ENCODE assay signal across 24 cellular contexts in genomic region chr3:171840831-171841619, GRCh38. TPM values are rescaled to one million over a fixed set of nuclear protein-coding genes. Genes with fewer than 3 reads are reported as not detected.
DNase-seq lines count a peak whose midpoint lies in the region; ATAC-seq and TF ChIP-seq lines count a peak whose summit lies in the region.
"Had no signal": no experiment of that assay in that cellular context is flagged by ENCODE, and none has a peak within 500 bp of the region (broad histone marks: within the 10 kb centered on the region; RNA-seq: fewer than 3 reads in every experiment).

No MANE protein-coding gene starts in this region.

- ATAC-seq in left colon, result no peak
- ATAC-seq in HG03571 (IDR thresholded peaks at IDR 0.05; ENCODE audit: unreplicated experiment), result no peak
- ATAC-seq: activated CD8-positive, alpha-beta T cell treated with anti-CD3 and anti-CD28 coated beads for 36 hours; GM12878; stimulated activated effector memory CD8-positive, alpha-beta T cell treated with anti-CD3 and anti-CD28 coated beads, Interleukin-12 subunit alpha, Interleukin-12 subunit beta, amount 100 ng/mL, for 72 hours had no signal

- intact Hi-C loops in left colon (cut with DNase I, micrococcal nuclease), result no loop called here

- no peak overlapping the region for H4K8ac ChIP-seq in neuronal stem cell (ENCODE audit: low read depth, low read length)

- H3K27ac ChIP-seq in BLaER1 (peak overlapping the region; percentile 71), hepatocyte (peak overlapping the region; percentile 69), neuronal stem cell (replicated peaks; ENCODE audit: low read length) (no peak overlapping the region)
- H3K27ac ChIP-seq: suprapubic skin had no signal

- no peak overlapping the region for H2BK120ac ChIP-seq in neuronal stem cell (ENCODE audit: low read depth, low read length)

- H3K9me2 ChIP-seq in hepatocyte (replicated peaks; ENCODE audit: insufficient read depth), result no peaks in the 10 kb centered on the region

- no peak overlapping the region for H2AK5ac ChIP-seq in neuronal stem cell (ENCODE audit: low read depth, low read length)

- peaks cover 74% of the 10 kb centered on the region for H3K4me1 ChIP-seq in BLaER1
- peaks cover 28% of the 10 kb centered on the region for H3K4me1 ChIP-seq in hepatocyte (ENCODE audit: insufficient read depth)
- peaks cover 5 to 32% of the 10 kb centered on the region in 2 donors for H3K4me1 ChIP-seq in neuronal stem cell (ENCODE audit: control insufficient read depth in 2 of 2, insufficient read depth in 1 of 2, low read depth in 1 of 2, low read length in 2 of 2)

- H3K36me3 ChIP-seq in BLaER1, result no peaks in the 10 kb centered on the region
- no peaks in the 10 kb centered on the region for H3K36me3 ChIP-seq in hepatocyte (replicated peaks; ENCODE audit: insufficient read depth, low read depth)
- H3K36me3 ChIP-seq in neuronal stem cell (replicated peaks in 1 of 2; ENCODE audit: control insufficient read depth in 2 of 2, insufficient read depth in 2 of 2, low read length in 2 of 2), result no peaks in the 10 kb centered on the region
- H3K36me3 ChIP-seq: suprapubic skin had no signal

- no peak overlapping the region for H4K91ac ChIP-seq in neuronal stem cell (ENCODE audit: low read depth, low read length, poor library complexity)

- H3K4me2 ChIP-seq in BLaER1 (peak overlapping the region; percentile 57), hepatocyte (peak overlapping the region; percentile 30), neuronal stem cell (ENCODE audit: insufficient read depth, low read length, poor library complexity, severe bottlenecking) (no peak overlapping the region)

- no peak overlapping the region for H3K23ac ChIP-seq in neuronal stem cell (ENCODE audit: low read depth, low read length, poor library complexity)

- H3K14ac ChIP-seq in neuronal stem cell (ENCODE audit: low read length), result no peak overlapping the region

- H2AFZ ChIP-seq in hepatocyte (no peak overlapping the region), neuronal stem cell (ENCODE audit: low read length) (peak overlapping the region; percentile 50)

- H2BK5ac ChIP-seq in neuronal stem cell (ENCODE audit: low read length), result no peak overlapping the region

- peaks cover 8% of the 10 kb centered on the region for H3K9me3 ChIP-seq in BLaER1
- H3K9me3 ChIP-seq in hepatocyte (ENCODE audit: low read depth), result no peaks in the 10 kb centered on the region
- H3K9me3 ChIP-seq in neuronal stem cell (replicated peaks in 1 of 2; ENCODE audit: control insufficient read depth in 2 of 2, insufficient read depth in 1 of 2, low read depth in 1 of 2, low read length in 2 of 2), result no peaks in the 10 kb centered on the region
- H3K9me3 ChIP-seq: suprapubic skin had no signal

- H3K4me3 ChIP-seq in BLaER1, result no peak overlapping the region
- H3K4me3 ChIP-seq in hepatocyte, result no peak overlapping the region
- H3K4me3 ChIP-seq in neuronal stem cell (ENCODE audit: low read length in 2 of 2), result no peak overlapping the region
- H3K4me3 ChIP-seq: GM12878, suprapubic skin had no signal

- H4K20me1 ChIP-seq in BLaER1, result no peaks in the 10 kb centered on the region
- H4K20me1 ChIP-seq in hepatocyte (ENCODE audit: insufficient read depth, poor library complexity, severe bottlenecking), result no peaks in the 10 kb centered on the region

- H3K27me3 ChIP-seq in BLaER1 (no peaks in the 10 kb centered on the region), hepatocyte (no peaks in the 10 kb centered on the region), neuronal stem cell (ENCODE audit: control insufficient read depth in 3 of 3, insufficient read depth in 3 of 3, low read depth in 1 of 3, low read length in 3 of 3) (no peaks in the 10 kb centered on the region)
- H3K27me3 ChIP-seq: suprapubic skin had no signal

- no peaks in the 10 kb centered on the region for H3K79me1 ChIP-seq in neuronal stem cell (ENCODE audit: low read depth, low read length)

- peak overlapping the region; percentile 11 for H2BK15ac ChIP-seq in neuronal stem cell (ENCODE audit: low read length)

- H2BK12ac ChIP-seq in neuronal stem cell (ENCODE audit: low read length), result no peak overlapping the region

- no peak overlapping the region for H3K4ac ChIP-seq in neuronal stem cell (ENCODE audit: low read length)

- H3K18ac ChIP-seq in neuronal stem cell (ENCODE audit: low read length), result no peak overlapping the region

- no peak for TF ChIP-seq CTCF in hepatocyte (IDR thresholded peaks at IDR 0.05; ENCODE audit: poor library complexity)

- DNase-seq in NOMO-1 treated with DMSO at 0.1 percent for 48 hours (lab: John Stamatoyannopoulos, UW; ENCODE audit: unreplicated experiment), result peak; percentile 22
- DNase-seq in hepatocyte (ENCODE audit: low spot score), result no peak
- no peak for DNase-seq in neuronal stem cell (ENCODE audit: low spot score)
- DNase-seq in left colon, result no peak
- DNase-seq in medulla oblongata (ENCODE audit: extremely low spot score), result no peak
- DNase-seq in NCI-H128 (lab: John Stamatoyannopoulos, UW; ENCODE audit: unreplicated experiment), result no peak
- DNase-seq: activated CD8-positive, alpha-beta T cell treated with anti-CD3 and anti-CD28 coated beads for 36 hours; activated T-cell treated with anti-CD3 and anti-CD28 coated beads, Interleukin-2, amount 50 U/mL, for 24 hours; aorta; cerebellar nuclear complex; effector memory CD4-positive, alpha-beta T cell; left cardiac atrium; NCI-H1417 treated with DMSO at 0.1 percent for 48 hours; NCI-H2171; NCI-H526; T1000 had no signal

- no peaks in the 10 kb centered on the region for H3K79me2 ChIP-seq in hepatocyte

- 41% methylated on average over 5 of the region's 5 CpGs for WGBS in hepatocyte (ENCODE audit: low lambda C conversion rate, missing lambda C conversion rate)
- no CpG with 5 or more reads among the region's 5 CpGs for WGBS in neuronal stem cell (ENCODE audit: extremely low coverage in 2 of 2, insufficient read length in 2 of 2, insufficient replicate concordance in 1 of 2), 2 donors

- H3K9ac ChIP-seq in BLaER1 (0 out of 2 replicates have a peak overlapping the region, but pooled peaks have one; percentile 33), neuronal stem cell (ENCODE audit: low read depth, low read length, poor library complexity) (no peak overlapping the region)

RNA-seq across cellular contexts. Expression of gene TMEM212, which starts 2.1 kb away (rescaled TPM):
- not detected in 2 replicates for total RNA-seq in hepatocyte
- not detected in 2 replicates for polyA plus RNA-seq in hepatocyte
- not detected for polyA plus RNA-seq in neuronal stem cell (2013, experiment 1 of 2)
- not detected for polyA plus RNA-seq in neuronal stem cell (2013, experiment 2 of 2)
- not detected for total RNA-seq in left colon
- total RNA-seq: activated CD8-positive, alpha-beta T cell treated with anti-CD3 and anti-CD28 coated beads for 36 hours; aorta; glomerular endothelial cell; GM12878; left cardiac atrium; omental fat pad; suprapubic skin had no signal
- polyA plus RNA-seq: AG04450, aorta, GM12878 had no signal

RNA-seq across cellular contexts. Expression of gene PLD1, which starts 30.7 kb away (rescaled TPM):
- 63.3 and 71.1 TPM in 2 replicates for total RNA-seq in hepatocyte
- 29.4 and 42.1 TPM in 2 replicates for polyA plus RNA-seq in hepatocyte
- 1.6 TPM for polyA plus RNA-seq in neuronal stem cell (2013, experiment 1 of 2)
- 0.36 TPM for polyA plus RNA-seq in neuronal stem cell (2013, experiment 2 of 2)
- 100 to 1,000 TPM in 1 of 2 donors, 10 to 100 TPM in 1; 79.7 to 109 TPM for total RNA-seq in left colon
